8 cellular contexts compared by ENCODE assay signal in the genomic region with DNA sequence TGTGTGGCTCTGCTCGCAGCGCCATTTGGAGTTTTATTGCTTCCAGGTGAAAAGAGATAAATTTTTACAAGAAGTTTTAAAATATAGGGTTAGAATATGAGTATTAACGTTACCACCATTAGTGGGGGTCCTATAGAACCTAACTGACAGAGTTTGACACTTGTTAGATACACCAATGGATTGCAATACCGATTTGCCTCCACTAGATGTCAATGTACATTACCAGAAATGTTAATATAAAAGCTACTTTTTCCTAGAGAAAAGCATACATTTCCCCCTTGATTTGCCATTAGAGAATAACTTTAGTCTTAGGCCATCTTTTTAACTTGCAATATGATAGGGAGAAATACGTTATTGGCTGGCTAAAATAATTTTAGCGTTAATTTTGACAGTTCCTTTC.
DNase-seq lines count a peak whose midpoint lies in the region; ATAC-seq and TF ChIP-seq lines count a peak whose summit lies in the region.

No MANE protein-coding gene starts in this region.

- peak; percentile 68 for TF ChIP-seq CTCF in AG10803 (conservative IDR thresholded peaks at IDR 0.05; ENCODE audit: low read length)

- H3K4me3 ChIP-seq in AG10803 (ENCODE audit: low read length): no peak overlapping the region

- peaks cover 26% of the 10 kb centered on the region for H3K27me3 Mint-ChIP-seq in activated T-cell treated with anti-CD3 and anti-CD28 coated beads, Interleukin-2, amount 50 U/mL, for 72 hours (ENCODE audit: low read depth)

- H3K36me3 Mint-ChIP-seq in activated T-cell treated with anti-CD3 and anti-CD28 coated beads, Interleukin-2, amount 50 U/mL, for 72 hours (ENCODE audit: insufficient read depth in 2 of 2): peaks cover 0 to 1% of the 10 kb centered on the region in 2 donors

- no peak overlapping the region for H3K4me3 Mint-ChIP-seq in activated T-cell treated with anti-CD3 and anti-CD28 coated beads, Interleukin-2, amount 50 U/mL, for 72 hours

- no peaks in the 10 kb centered on the region for H3K4me1 Mint-ChIP-seq in activated T-cell treated with anti-CD3 and anti-CD28 coated beads, Interleukin-2, amount 50 U/mL, for 72 hours (ENCODE audit: low read depth)

- peak; percentile 24 for DNase-seq in AG10803 (ENCODE audit: low read depth)
- DNase-seq in HCEC 1CT: peak; percentile 1
- DNase-seq in SKM-1 treated with dmso at 0.1 percent for 144 hours (lab: John Stamatoyannopoulos, UW; ENCODE audit: unreplicated experiment): peak; percentile 22
- DNase-seq in iris pigment epithelial cell (ENCODE audit: low read depth): peak; percentile 31
- DNase-seq in NCI-H1048 (lab: John Stamatoyannopoulos, UW): no peak
- DNase-seq in activated T-cell treated with anti-CD3 and anti-CD28 coated beads, Interleukin-2, amount 50 U/mL, for 72 hours: no peak
- DNase-seq in stimulated activated CD4-positive, alpha-beta T cell treated with anti-CD3 and anti-CD28 coated beads, Interleukin-12 subunit alpha, Interleukin-12 subunit beta, amount 100 ng/mL, for 4 hours: no peak

- no peak for ATAC-seq in activated T-cell treated with anti-CD3 and anti-CD28 coated beads, Interleukin-2, amount 50 U/mL, for 72 hours (replicated peaks in 1 of 2)
- ATAC-seq in HG02678 (IDR thresholded peaks at IDR 0.05; ENCODE audit: unreplicated experiment): no peak

- H3K27ac Mint-ChIP-seq in activated T-cell treated with anti-CD3 and anti-CD28 coated beads, Interleukin-2, amount 50 U/mL, for 72 hours: no peak overlapping the region

- peaks cover 0 to 4% of the 10 kb centered on the region in 2 donors for H3K9me3 Mint-ChIP-seq in activated T-cell treated with anti-CD3 and anti-CD28 coated beads, Interleukin-2, amount 50 U/mL, for 72 hours

Comparison
In these comparisons a context has a peak if more than half of its experiments do, and no peak if none do; other contexts are left out.
1. DNase-seq: peak in AG10803 (single experiment), HCEC 1CT (single experiment), SKM-1 treated with dmso at 0.1 percent for 144 hours (single experiment) and iris pigment epithelial cell (single experiment); none in NCI-H1048 (single experiment), activated T-cell treated with anti-CD3 and anti-CD28 coated beads, Interleukin-2, amount 50 U/mL, for 72 hours (0 of 2) and stimulated activated CD4-positive, alpha-beta T cell treated with anti-CD3 and anti-CD28 coated beads, Interleukin-12 subunit alpha, Interleukin-12 subunit beta, amount 100 ng/mL, for 4 hours (single experiment).